In the genomic region with DNA sequence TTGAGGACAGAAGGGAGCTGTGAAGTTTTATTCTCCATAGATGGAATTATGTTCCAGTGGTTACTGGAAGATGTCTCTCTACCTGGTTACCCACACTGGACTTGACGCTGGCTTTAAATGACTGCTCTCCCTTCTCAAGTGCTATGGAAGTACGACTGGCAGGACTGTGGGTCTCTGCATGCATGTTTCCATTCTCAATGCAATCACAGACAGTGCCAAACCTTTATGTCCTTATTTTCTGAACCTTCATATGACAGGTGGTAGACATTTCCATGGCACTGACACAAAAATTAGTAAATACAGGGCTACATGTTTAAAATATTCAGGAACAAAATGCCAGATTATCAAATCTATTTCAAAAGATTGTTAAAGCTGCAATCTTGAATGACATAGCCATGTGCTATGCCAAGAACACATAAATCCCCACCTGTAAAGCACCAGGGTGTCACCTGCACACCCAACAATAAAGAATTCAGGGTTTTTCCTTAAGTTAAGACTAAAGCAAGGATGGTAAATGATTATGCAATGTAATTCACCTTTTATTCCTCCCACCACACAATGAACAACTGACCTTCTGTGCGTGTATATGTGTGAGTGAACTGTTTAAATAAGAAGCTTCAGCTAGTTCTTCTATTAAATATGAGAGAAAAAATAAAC, we compare ENCODE assay signal across 23 cellular contexts.
A peak's percentile ranks its signal among the peaks of the same experiment; 100 is the strongest.
DNase-seq lines count a peak whose midpoint lies in the region; TF ChIP-seq lines count a peak whose summit lies in the region.
"Had no signal": no experiment of that assay in that cellular context is flagged by ENCODE, and none has a peak within 500 bp of the region (broad histone marks: within the 10 kb centered on the region; RNA-seq: fewer than 3 reads in every experiment).

No MANE protein-coding gene starts in this region.

- H3K4me3 ChIP-seq in astrocyte of the cerebellum (ENCODE audit: low read depth, low read length) (peak overlapping the region; percentile 30), subcutaneous abdominal adipose tissue (ENCODE audit: low read depth in 1 of 5, low read length in 5 of 5) (no peak overlapping the region)
- H3K4me3 ChIP-seq: breast epithelium, lower lobe of right lung, tibial nerve had no signal

- no peaks in the 10 kb centered on the region for H3K27me3 ChIP-seq in subcutaneous abdominal adipose tissue (ENCODE audit: control insufficient read depth in 5 of 5, insufficient read depth in 4 of 5, low read length in 5 of 5)
- H3K27me3 ChIP-seq: breast epithelium, tibial nerve had no signal

- no peaks in the 10 kb centered on the region for H3K36me3 ChIP-seq in subcutaneous abdominal adipose tissue (ENCODE audit: control insufficient read depth in 5 of 5, insufficient read depth in 5 of 5, low read length in 5 of 5)
- H3K36me3 ChIP-seq: breast epithelium, lower lobe of right lung, tibial nerve had no signal

- in situ Hi-C loops in astrocyte of the cerebellum (cut with HindIII; ENCODE audit: low sequenced_read_pairs) (no loop called here), GM13976 (cut with MboI; ENCODE audit: low sequenced_read_pairs, unreplicated experiment) (no loop called here)

- H3K27ac ChIP-seq in subcutaneous abdominal adipose tissue (ENCODE audit: low read depth, low read length) = peak overlapping the region; percentile 37
- H3K27ac ChIP-seq: 22Rv1, breast epithelium, KMS-11, lower lobe of right lung, tibial nerve had no signal

- DNase-seq in NCI-H1092 treated with DMSO at 0.1 percent for 48 hours (lab: John Stamatoyannopoulos, UW) (peak; percentile 31), NCI-H1092 (lab: John Stamatoyannopoulos, UW) (no peak), astrocyte of the cerebellum (ENCODE audit: low read depth) (no peak), medulla oblongata (ENCODE audit: extremely low spot score) (peak; percentile 23), GM13976 (ENCODE audit: low spot score) (no peak), germinal center (ENCODE audit: low spot score) (no peak), NCI-H1105 treated with DMSO at 0.1 percent for 48 hours (lab: John Stamatoyannopoulos, UW) (no peak)
- DNase-seq: activated naive CD8-positive, alpha-beta T cell treated with anti-CD3 and anti-CD28 coated beads, Interleukin-2, amount 10 ng/mL, durations not matched to agents 7 days and 5 days; Caco-2; dermis blood vessel endothelial cell; foreskin melanocyte; islet precursor cell; lower lobe of right lung; NCI-H187; NCI-H446 treated with DMSO at 0.1 percent for 48 hours; SK-N-SH; stimulated activated naive B cell treated with anti-CD40 and anti-IgM and Interleukin-4, amounts not matched to agents 10 μg/mL and 1 μg/mL and 100 μg/mL, for 72 hours; T-helper 9 cell had no signal

- H3K4me1 ChIP-seq in subcutaneous abdominal adipose tissue (ENCODE audit: control insufficient read depth in 5 of 5, insufficient read depth in 5 of 5, low read length in 5 of 5) = peaks cover 0 to 53% (median 35%) of the 10 kb centered on the region in 5 donors
- H3K4me1 ChIP-seq: breast epithelium, Caco-2, lower lobe of right lung had no signal

- TF ChIP-seq CTCF in astrocyte of the cerebellum (IDR thresholded peaks at IDR 0.05; ENCODE audit: low read depth, low read length, missing control alignments) (no peak), GM13976 (IDR thresholded peaks at IDR 0.05; ENCODE audit: borderline replicate concordance, control extremely low read depth, extremely low read depth, insufficient read depth, missing control alignments) (no peak)

- no peak overlapping the region for H3K9ac ChIP-seq in subcutaneous abdominal adipose tissue (ENCODE audit: low read length in 5 of 5)
- H3K9ac ChIP-seq: KMS-11, SK-N-SH had no signal

- no peaks in the 10 kb centered on the region for H3K9me3 ChIP-seq in subcutaneous abdominal adipose tissue (ENCODE audit: control insufficient read depth in 5 of 5, low read length in 5 of 5)
- H3K9me3 ChIP-seq: breast epithelium, Caco-2, lower lobe of right lung, SK-N-SH, tibial nerve had no signal

Comparison
In these comparisons a context has a peak if more than half of its experiments do, and no peak if none do; other contexts are left out.
1. DNase-seq: peak in NCI-H1092 treated with DMSO at 0.1 percent for 48 hours (single experiment) and medulla oblongata (single experiment); none in NCI-H1092 (single experiment), astrocyte of the cerebellum (single experiment), GM13976 (single experiment), germinal center (single experiment) and NCI-H1105 treated with DMSO at 0.1 percent for 48 hours (single experiment).